In genomic region chr6:144217264-144217663, GRCh38 we compare ENCODE assay signal across 8 cellular contexts.
DNase-seq lines count a peak whose midpoint lies in the region; ATAC-seq, FAIRE-seq and TF ChIP-seq lines count a peak whose summit lies in the region.

No MANE protein-coding gene starts in this region.

- peaks cover 6% of the 10 kb centered on the region; the same call in 1 of the 2 replicates for H3K4me1 ChIP-seq in HUES6 (ENCODE audit: control insufficient read depth, insufficient read depth, low read length)
- H3K4me1 ChIP-seq in GM12878 (ENCODE audit: control insufficient read depth, insufficient read depth, low read length) = peaks cover 9% of the 10 kb centered on the region

- no peak for TF ChIP-seq EP300 in GM12878 (IDR thresholded peaks at IDR 0.05; ENCODE audit: borderline replicate concordance in 1 of 2, control insufficient read depth in 1 of 2, low read depth in 2 of 2, low read length in 2 of 2)

- H2AFZ ChIP-seq in GM12878 (ENCODE audit: control insufficient read depth, low read depth, low read length) = no peak overlapping the region

- RAD21 ChIA-PET in GM12878 (lab: Charles Lee; ENCODE audit: unreplicated experiment) = interaction anchor here (0.7 to 4.5 kb wide), 17 partner anchors 26 to 278 kb away, joined by 3 to 87 read pairs (median 4); partner anchors contain the start of genes SF3B5 and STX11

- no peak for ATAC-seq in GM12878
- no peak for ATAC-seq in HG03108 (IDR thresholded peaks at IDR 0.05; ENCODE audit: unreplicated experiment)

- FAIRE-seq in GM12878 (lab: Jason Lieb, UNC) = no peak

- peak overlapping the region; percentile 42; the same call in 1 of the 2 replicates for H3K4me3 ChIP-seq in AG04450 (ENCODE audit: low read depth, low read length)
- peak overlapping the region; percentile 72 for H3K4me3 ChIP-seq in HUES6 (ENCODE audit: low read depth, low read length)
- H3K4me3 ChIP-seq in GM12878 = no peak overlapping the region

- POLR2A ChIA-PET in AG04450 (lab: Yijun Ruan, JAX) (interaction anchor here (1.2 kb wide), 1 partner anchor 70 kb away, joined by 10 read pairs; no protein-coding TSS in a partner anchor), GM12878 (lab: Charles Lee) (interaction anchor here (0.7 to 1.6 kb wide), 9 partner anchors 49 to 153 kb away, joined by 3 to 4 read pairs (median 3); no protein-coding TSS in a partner anchor)

- H3K27me3 ChIP-seq in AG04450 (ENCODE audit: control insufficient read depth, insufficient read depth, low read length) (no peaks in the 10 kb centered on the region), HUES6 (ENCODE audit: control insufficient read depth, insufficient read depth, low read length) (no peaks in the 10 kb centered on the region), GM12878 (replicated peaks in 1 of 2; ENCODE audit: control insufficient read depth in 2 of 2, insufficient read depth in 2 of 2, low read length in 1 of 2) (no peaks in the 10 kb centered on the region)

- CTCF ChIA-PET in AG04450 (lab: Charles Lee) (interaction anchor here (0.8 to 2.5 kb wide), 7 partner anchors 47 to 274 kb away, joined by 3 to 21 read pairs (median 3); no protein-coding TSS in a partner anchor), GM12878 (lab: Yijun Ruan, JAX) (interaction anchor here (0.8 to 5.8 kb wide), 19 partner anchors 28 to 642 kb away, joined by 3 to 142 read pairs (median 6); no protein-coding TSS in a partner anchor)

- SMC1A ChIA-PET in GM12878 (lab: Charles Lee; ENCODE audit: uncharacterized antibody, unreplicated experiment) = interaction anchor here (1.2 to 6.6 kb wide), 13 partner anchors 32 to 151 kb away, joined by 3 to 125 read pairs (median 7); partner anchors contain the start of gene STX11

- WGBS in GM12878 (ENCODE audit: insufficient coverage, insufficient replicate concordance, low lambda C conversion rate, missing lambda C conversion rate) = 92% methylated on average over 11 of the region's 11 CpGs

- H3K27ac ChIP-seq in AG04450 (ENCODE audit: low read depth, low read length) = no peak overlapping the region
- H3K27ac ChIP-seq in HUES6 (ENCODE audit: low read depth, low read length) = no peak overlapping the region
- no peak overlapping the region for H3K27ac ChIP-seq in GM12878 (ENCODE audit: control insufficient read depth, insufficient read depth)

- H3K79me2 ChIP-seq in GM12878 (ENCODE audit: control insufficient read depth, insufficient read depth, low read length) = no peaks in the 10 kb centered on the region

- no peaks in the 10 kb centered on the region for H3K36me3 ChIP-seq in HUES6 (ENCODE audit: control insufficient read depth, insufficient read depth, low read length)
- no peaks in the 10 kb centered on the region for H3K36me3 ChIP-seq in GM12878 (ENCODE audit: control insufficient read depth in 2 of 2, insufficient read depth in 2 of 2, low read length in 1 of 2)

- 0 out of 2 replicates have a peak overlapping the region, but pooled peaks have one; percentile 72 for H3K4me2 ChIP-seq in GM12878 (ENCODE audit: control insufficient read depth, insufficient read depth)

- no peaks in the 10 kb centered on the region for H4K20me1 ChIP-seq in GM12878 (ENCODE audit: control insufficient read depth, insufficient read depth)

- no peaks in the 10 kb centered on the region; the same call in 1 of the 2 replicates for H3K9me3 ChIP-seq in AG04450 (ENCODE audit: control insufficient read depth, insufficient read depth, low read length)
- peaks cover 5% of the 10 kb centered on the region; the same call in 1 of the 2 replicates for H3K9me3 ChIP-seq in HUES6 (ENCODE audit: control insufficient read depth, insufficient read depth, low read depth, low read length)
- peaks cover 2% of the 10 kb centered on the region; the same call in 2 of the 3 replicates for H3K9me3 ChIP-seq in GM12878 (replicated peaks; ENCODE audit: control insufficient read depth, insufficient read depth, low read length)

- no peak for TF ChIP-seq RAD21 in GM12878 (IDR thresholded peaks at IDR 0.05; ENCODE audit: insufficient read depth, low read depth, low read length)

- H3K9ac ChIP-seq in HUES6 (ENCODE audit: low read length) (no peak overlapping the region), GM12878 (ENCODE audit: control insufficient read depth, insufficient read depth, low read length) (no peak overlapping the region)

- DNase-seq in AG04450 (ENCODE audit: low read depth, low spot score) = no peak
- no peak for DNase-seq in GM12878 (ENCODE audit: low read depth, low spot score)
- peak; percentile 8 for DNase-seq in myocyte (ENCODE audit: low read depth)
- DNase-seq in SW 1271 (lab: John Stamatoyannopoulos, UW) = no peak
- DNase-seq in NCI-H2171 (lab: John Stamatoyannopoulos, UW) = no peak
- DNase-seq in T1000 (lab: John Stamatoyannopoulos, UW) = no peak

- intact Hi-C loops in GM12878 (cut with micrococcal nuclease; ENCODE audit: unreplicated experiment) = loop anchor here (2.0 to 5.0 kb wide), 4 partner anchors 132 to 640 kb away; no protein-coding TSS in a partner anchor

- in situ Hi-C loops in GM12878 (cut with MboI) = loop anchor here (5.0 kb wide), 3 partner anchors 65 to 640 kb away; partner anchors contain the start of genes SF3B5 and STX11

- no TSS peak for BruUV-seq in GM12878 (replicated peaks; lab: Mats Ljungman, UMichigan)

- TF ChIP-seq CTCF in AG04450 (IDR thresholded peaks at IDR 0.05; ENCODE audit: low read depth, low read length) (no peak), GM12878 (IDR thresholded peaks at IDR 0.05 in 2 of 3, conservative IDR thresholded peaks at IDR 0.05 in 1 of 3; ENCODE audit: control insufficient read depth in 2 of 3, extremely low read depth in 1 of 3, insufficient read depth in 1 of 3, low read depth in 3 of 3, low read length in 3 of 3) (no peak)

- TF ChIP-seq POLR2A in GM12878 (IDR thresholded peaks at IDR 0.05; ENCODE audit: low read depth, low read length) = no peak

TF ChIP-seq in GM12878, 131 proteins besides CTCF, POLR2A, EP300 and RAD21:
- TF ChIP-seq ZSCAN29 (IDR thresholded peaks at IDR 0.05) (no peak), KLF5 (IDR thresholded peaks at IDR 0.05; ENCODE audit: partially characterized antibody) (no peak)
